In genomic region chr4:76091052-76091451, GRCh38 we compare ENCODE assay signal across 23 cellular contexts. TPM values are rescaled to one million over a fixed set of nuclear protein-coding genes. Genes with fewer than 3 reads are reported as not detected.
"Had no signal": no experiment of that assay in that cellular context is flagged by ENCODE, and none has a peak within 500 bp of the region (broad histone marks: within the 10 kb centered on the region; RNA-seq: fewer than 3 reads in every experiment).

No MANE protein-coding gene starts in this region.

- H3K4me3 Mint-ChIP-seq: activated T-helper 1 cell treated with anti-CD3 and anti-CD28 coated beads, Interleukin-12 subunit alpha, Interleukin-12 subunit beta, Interleukin-2, Interleukin-4 antibody, amounts not matched to agents 30 ng/mL and 10 ng/mL and 1 ng/mL, durations not matched to agents 14 hours and 24 hours and 36 hours; effector memory CD8-positive, alpha-beta T cell; neural crest cell; type B pancreatic cell had no signal

- H3K4me3 ChIP-seq: adrenal gland, lower lobe of right lung, stomach, testis had no signal

- H3K27me3 ChIP-seq: adrenal gland, stomach, testis had no signal

- H3K36me3 ChIP-seq: adrenal gland, lower lobe of right lung, stomach had no signal

- H3K36me3 Mint-ChIP-seq: activated naive CD4-positive, alpha-beta T cell treated with anti-CD3 and anti-CD28 coated beads, Interleukin-2, amount 50 U/mL, for 72 hours; type B pancreatic cell had no signal

- H3K9me3 Mint-ChIP-seq: activated naive CD4-positive, alpha-beta T cell treated with anti-CD3 and anti-CD28 coated beads, Interleukin-2, amount 50 U/mL, for 72 hours; activated T-helper 1 cell treated with anti-CD3 and anti-CD28 coated beads, Interleukin-12 subunit alpha, Interleukin-12 subunit beta, Interleukin-2, Interleukin-4 antibody, amounts not matched to agents 30 ng/mL and 10 ng/mL and 1 ng/mL, durations not matched to agents 14 hours and 24 hours and 36 hours; effector memory CD8-positive, alpha-beta T cell; neural crest cell; type B pancreatic cell had no signal

- H3K9me3 ChIP-seq: adrenal gland, lower lobe of right lung, stomach, testis had no signal

- FAIRE-seq: astrocyte had no signal

- H3K27ac ChIP-seq: lower lobe of right lung, stomach, testis had no signal

- H3K27ac Mint-ChIP-seq: activated naive CD4-positive, alpha-beta T cell treated with anti-CD3 and anti-CD28 coated beads, Interleukin-2, amount 50 U/mL, for 72 hours; activated T-helper 1 cell treated with anti-CD3 and anti-CD28 coated beads, Interleukin-12 subunit alpha, Interleukin-12 subunit beta, Interleukin-2, Interleukin-4 antibody, amounts not matched to agents 30 ng/mL and 10 ng/mL and 1 ng/mL, durations not matched to agents 14 hours and 24 hours and 36 hours; effector memory CD8-positive, alpha-beta T cell; type B pancreatic cell had no signal

- DNase-seq: activated CD4-positive, alpha-beta T cell treated with anti-CD3 and anti-CD28 coated beads, Interleukin-2, amount 50 U/mL, for 1 hour; activated gamma-delta T cell treated with Interleukin-2 at 50 U/mL for 16 hours; adrenal gland; effector memory CD8-positive, alpha-beta T cell; foreskin melanocyte; islet precursor cell; lower lobe of right lung; midbrain; stimulated activated CD4-positive, alpha-beta T cell treated with anti-CD3 and anti-CD28 coated beads, Interleukin-15, amount 100 ng/mL, for 24 hours; stimulated activated CD4-positive, alpha-beta T cell treated with anti-CD3 and anti-CD28 coated beads, Interleukin-4, amount 100 ng/mL, for 1 hour; stomach; T-helper 1 cell; T-helper 9 cell; testis had no signal

- H3K27me3 Mint-ChIP-seq: type B pancreatic cell had no signal

- H3K4me1 ChIP-seq: lower lobe of right lung, testis had no signal

RNA-seq across cellular contexts. Expression of gene ART3, which starts 16.5 kb away (rescaled TPM):
- total RNA-seq: activated CD8-positive, alpha-beta memory T cell treated with anti-CD3 and anti-CD28 coated beads for 36 hours; astrocyte; dermis microvascular lymphatic vessel endothelial cell; fibroblast of lung; lower lobe of right lung; neural crest cell had no signal

RNA-seq across cellular contexts. Expression of gene CXCL11, which starts 55.2 kb away (rescaled TPM):
- total RNA-seq: activated T-helper 1 cell treated with anti-CD3 and anti-CD28 coated beads, Interleukin-12 subunit alpha, Interleukin-12 subunit beta, Interleukin-2, Interleukin-4 antibody, amounts not matched to agents 30 ng/mL and 10 ng/mL and 1 ng/mL, durations not matched to agents 14 hours and 24 hours and 36 hours; chondrocyte; fibroblast of lung; neural crest cell had no signal
- polyA plus RNA-seq: fibroblast of lung had no signal
